22 cellular contexts compared by ENCODE assay signal in genomic region chr10:1119027-1119426, GRCh38.
DNase-seq lines count a peak whose midpoint lies in the region; ATAC-seq and TF ChIP-seq lines count a peak whose summit lies in the region.
"Had no signal": no experiment of that assay in that cellular context is flagged by ENCODE, and none has a peak within 500 bp of the region (broad histone marks: within the 10 kb centered on the region; RNA-seq: fewer than 3 reads in every experiment).

No MANE protein-coding gene starts in this region.

- POLR2A ChIA-PET in CD4-positive, alpha-beta T cell (lab: Charles Lee) = no interaction called here
- POLR2A ChIA-PET in RWPE1 (lab: Yijun Ruan, JAX; ENCODE audit: low non-redundant PET) = no interaction called here

- H3K27ac ChIP-seq in CD4-positive, alpha-beta T cell (ENCODE audit: low read depth, low read length) = no peak overlapping the region
- H3K27ac ChIP-seq in mesodermal cell (ENCODE audit: low read depth, low read length, severe bottlenecking) (peak overlapping the region; percentile 23), RWPE1 (no peak overlapping the region)
- H3K27ac ChIP-seq: right lobe of liver had no signal

- TF ChIP-seq CTCF in CD4-positive, alpha-beta T cell (IDR thresholded peaks at IDR 0.05) = no peak
- TF ChIP-seq CTCF in RWPE1 (conservative IDR thresholded peaks at IDR 0.05; ENCODE audit: low read depth) = no peak

- peak overlapping the region; percentile 55 for H3K27ac Mint-ChIP-seq in activated T-cell treated with anti-CD3 and anti-CD28 coated beads, Interleukin-2, amount 50 U/mL, for 24 hours
- H3K27ac Mint-ChIP-seq in CD4-positive, alpha-beta T cell = peak overlapping the region; percentile 77
- peak overlapping the region; percentile 3 for H3K27ac Mint-ChIP-seq in activated T-helper 1 cell treated with anti-CD3 and anti-CD28 coated beads, Interleukin-12 subunit alpha, Interleukin-12 subunit beta, Interleukin-2, Interleukin-4 antibody, amounts not matched to agents 30 ng/mL and 10 ng/mL and 1 ng/mL, durations not matched to agents 14 hours and 24 hours and 36 hours
- H3K27ac Mint-ChIP-seq in activated T-helper 2 cell treated with anti-CD3 and anti-CD28 coated beads, Interferon-gamma antibody, Interleukin-2, Interleukin-4, amounts not matched to agents 10 μg/mL and 5 μg/mL and 100 μg/mL, durations not matched to agents 14 hours and 24 hours and 36 hours = no peak overlapping the region
- H3K27ac Mint-ChIP-seq: GM23338; IgD-negative memory B cell; memory B cell; T-helper 2 cell treated with Interferon-gamma antibody and Interleukin-4, amounts not matched to agents 5 μg/mL and 100 μg/mL, for 36 hours; type B pancreatic cell; WTC11 had no signal

- peaks cover 79% of the 10 kb centered on the region for H3K36me3 ChIP-seq in mesodermal cell (ENCODE audit: control insufficient read depth, insufficient read depth, low read length)

- CTCF ChIA-PET in CD4-positive, alpha-beta T cell (lab: Charles Lee) = no interaction called here
- CTCF ChIA-PET in RWPE1 (lab: Yijun Ruan, JAX) = no interaction called here

- H3K9me3 Mint-ChIP-seq in activated T-cell treated with anti-CD3 and anti-CD28 coated beads, Interleukin-2, amount 50 U/mL, for 24 hours = no peaks in the 10 kb centered on the region
- no peaks in the 10 kb centered on the region for H3K9me3 Mint-ChIP-seq in CD4-positive, alpha-beta T cell
- no peaks in the 10 kb centered on the region for H3K9me3 Mint-ChIP-seq in activated T-helper 1 cell treated with anti-CD3 and anti-CD28 coated beads, Interleukin-12 subunit alpha, Interleukin-12 subunit beta, Interleukin-2, Interleukin-4 antibody, amounts not matched to agents 30 ng/mL and 10 ng/mL and 1 ng/mL, durations not matched to agents 14 hours and 24 hours and 36 hours
- no peaks in the 10 kb centered on the region for H3K9me3 Mint-ChIP-seq in activated T-helper 2 cell treated with anti-CD3 and anti-CD28 coated beads, Interferon-gamma antibody, Interleukin-2, Interleukin-4, amounts not matched to agents 10 μg/mL and 5 μg/mL and 100 μg/mL, durations not matched to agents 14 hours and 24 hours and 36 hours
- H3K9me3 Mint-ChIP-seq: GM23338; IgD-negative memory B cell; memory B cell; T-helper 2 cell treated with Interferon-gamma antibody and Interleukin-4, amounts not matched to agents 5 μg/mL and 100 μg/mL, for 36 hours; type B pancreatic cell; WTC11 had no signal

- peaks cover 92% of the 10 kb centered on the region for H3K36me3 Mint-ChIP-seq in activated T-cell treated with anti-CD3 and anti-CD28 coated beads, Interleukin-2, amount 50 U/mL, for 24 hours (ENCODE audit: low read depth)
- peaks cover 94% of the 10 kb centered on the region for H3K36me3 Mint-ChIP-seq in CD4-positive, alpha-beta T cell (ENCODE audit: low read depth)
- peaks cover 59% of the 10 kb centered on the region for H3K36me3 Mint-ChIP-seq in activated T-helper 1 cell treated with anti-CD3 and anti-CD28 coated beads, Interleukin-12 subunit alpha, Interleukin-12 subunit beta, Interleukin-2, Interleukin-4 antibody, amounts not matched to agents 30 ng/mL and 10 ng/mL and 1 ng/mL, durations not matched to agents 14 hours and 24 hours and 36 hours (ENCODE audit: low read depth)
- H3K36me3 Mint-ChIP-seq in activated T-helper 2 cell treated with anti-CD3 and anti-CD28 coated beads, Interferon-gamma antibody, Interleukin-2, Interleukin-4, amounts not matched to agents 10 μg/mL and 5 μg/mL and 100 μg/mL, durations not matched to agents 14 hours and 24 hours and 36 hours (ENCODE audit: low read depth) = peaks cover 75% of the 10 kb centered on the region

- H3K4me3 ChIP-seq in mesodermal cell (ENCODE audit: extremely low read depth, insufficient read depth, low read length, poor library complexity, severe bottlenecking) = no peak overlapping the region
- H3K4me3 ChIP-seq: GM23338, MG63, right lobe of liver had no signal

- no peaks in the 10 kb centered on the region for H3K27me3 ChIP-seq in CD4-positive, alpha-beta T cell (ENCODE audit: control insufficient read depth, insufficient read depth, low read length)
- H3K27me3 ChIP-seq: MG63, right lobe of liver had no signal

- no peaks in the 10 kb centered on the region for H3K4me1 ChIP-seq in mesodermal cell (ENCODE audit: control insufficient read depth, insufficient read depth, low read length, poor library complexity, severe bottlenecking)
- H3K4me1 ChIP-seq: right lobe of liver had no signal

- DNase-seq in activated T-cell treated with anti-CD3 and anti-CD28 coated beads, Interleukin-2, amount 50 U/mL, for 24 hours = no peak
- DNase-seq in activated T-cell treated with anti-CD3 and anti-CD28 coated beads for 4 hours = no peak
- no peak for DNase-seq in CD4-positive, alpha-beta T cell
- DNase-seq in activated T-helper 1 cell treated with anti-CD3 and anti-CD28 coated beads, Interleukin-12 subunit alpha, Interleukin-12 subunit beta, Interleukin-2, Interleukin-4 antibody, amounts not matched to agents 30 ng/mL and 10 ng/mL and 1 ng/mL, durations not matched to agents 14 hours and 24 hours and 36 hours (ENCODE audit: low spot score) = no peak
- DNase-seq in RWPE1 (ENCODE audit: low spot score) = no peak
- no peak for DNase-seq in activated T-helper 2 cell treated with anti-CD3 and anti-CD28 coated beads, Interferon-gamma antibody, Interleukin-2, Interleukin-4, amounts not matched to agents 10 μg/mL and 5 μg/mL and 100 μg/mL, durations not matched to agents 14 hours and 24 hours and 36 hours (ENCODE audit: low spot score)
- no peak for DNase-seq in SIG-M5 treated with dmso at 0.1 percent for 504 hours (lab: John Stamatoyannopoulos, UW; ENCODE audit: unreplicated experiment)
- DNase-seq: activated CD4-positive, alpha-beta T cell treated with anti-CD3 and anti-CD28 coated beads, Interleukin-2, amount 50 U/mL, for 48 hours; cortex of kidney; DMS 273 treated with DMSO at 0.1 percent for 48 hours; MG63; NCI-H1417 treated with DMSO at 0.1 percent for 48 hours; NCI-H524 had no signal

- H3K9me3 ChIP-seq in CD4-positive, alpha-beta T cell (ENCODE audit: control insufficient read depth, low read length) = no peaks in the 10 kb centered on the region
- H3K9me3 ChIP-seq in mesodermal cell (ENCODE audit: control insufficient read depth, low read length) = no peaks in the 10 kb centered on the region
- H3K9me3 ChIP-seq: MG63, right lobe of liver had no signal

- intact Hi-C loops in CD4-positive, alpha-beta T cell (cut with DNase I, micrococcal nuclease) = loop anchor here in 1 of 2 experiments (10.0 kb wide), 1 partner anchor 266 kb away; no protein-coding TSS in a partner anchor
- intact Hi-C loops in activated T-helper 1 cell treated with anti-CD3 and anti-CD28 coated beads, Interleukin-12 subunit alpha, Interleukin-12 subunit beta, Interleukin-2, Interleukin-4 antibody, amounts not matched to agents 30 ng/mL and 10 ng/mL and 1 ng/mL, durations not matched to agents 14 hours and 24 hours and 36 hours (cut with micrococcal nuclease) = loop anchor here (10.0 kb wide), 2 partner anchors 616 to 816 kb away; partner anchors contain the start of gene ADARB2
- intact Hi-C loops in activated T-helper 2 cell treated with anti-CD3 and anti-CD28 coated beads, Interferon-gamma antibody, Interleukin-2, Interleukin-4, amounts not matched to agents 10 μg/mL and 5 μg/mL and 100 μg/mL, durations not matched to agents 14 hours and 24 hours and 36 hours (cut with micrococcal nuclease) = no loop called here

- H3K27me3 Mint-ChIP-seq in activated T-cell treated with anti-CD3 and anti-CD28 coated beads, Interleukin-2, amount 50 U/mL, for 24 hours = no peaks in the 10 kb centered on the region
- no peaks in the 10 kb centered on the region for H3K27me3 Mint-ChIP-seq in CD4-positive, alpha-beta T cell
- H3K27me3 Mint-ChIP-seq in activated T-helper 1 cell treated with anti-CD3 and anti-CD28 coated beads, Interleukin-12 subunit alpha, Interleukin-12 subunit beta, Interleukin-2, Interleukin-4 antibody, amounts not matched to agents 30 ng/mL and 10 ng/mL and 1 ng/mL, durations not matched to agents 14 hours and 24 hours and 36 hours (ENCODE audit: insufficient read depth) = no peaks in the 10 kb centered on the region
- H3K27me3 Mint-ChIP-seq in activated T-helper 2 cell treated with anti-CD3 and anti-CD28 coated beads, Interferon-gamma antibody, Interleukin-2, Interleukin-4, amounts not matched to agents 10 μg/mL and 5 μg/mL and 100 μg/mL, durations not matched to agents 14 hours and 24 hours and 36 hours (ENCODE audit: low read depth) = no peaks in the 10 kb centered on the region
- H3K27me3 Mint-ChIP-seq: IgD-negative memory B cell, memory B cell, type B pancreatic cell had no signal

- peaks cover 52% of the 10 kb centered on the region for H3K4me1 Mint-ChIP-seq in activated T-cell treated with anti-CD3 and anti-CD28 coated beads, Interleukin-2, amount 50 U/mL, for 24 hours (ENCODE audit: low read depth)
- H3K4me1 Mint-ChIP-seq in CD4-positive, alpha-beta T cell (ENCODE audit: low read depth) = peaks cover 55% of the 10 kb centered on the region
- H3K4me1 Mint-ChIP-seq in activated T-helper 1 cell treated with anti-CD3 and anti-CD28 coated beads, Interleukin-12 subunit alpha, Interleukin-12 subunit beta, Interleukin-2, Interleukin-4 antibody, amounts not matched to agents 30 ng/mL and 10 ng/mL and 1 ng/mL, durations not matched to agents 14 hours and 24 hours and 36 hours (ENCODE audit: low read depth) = peaks cover 25% of the 10 kb centered on the region
- H3K4me1 Mint-ChIP-seq in activated T-helper 2 cell treated with anti-CD3 and anti-CD28 coated beads, Interferon-gamma antibody, Interleukin-2, Interleukin-4, amounts not matched to agents 10 μg/mL and 5 μg/mL and 100 μg/mL, durations not matched to agents 14 hours and 24 hours and 36 hours (ENCODE audit: low read depth) = peaks cover 16% of the 10 kb centered on the region

- no peak for ATAC-seq in CD4-positive, alpha-beta T cell (ENCODE audit: poor library complexity)
- ATAC-seq: GM23338, Panc1, right lobe of liver, WTC11 had no signal

- WGBS in mesodermal cell (ENCODE audit: insufficient coverage in 2 of 2), 2 experiments = 92 to 93% methylated on average over 7 to 8 of the region's 8 CpGs

- no peak overlapping the region for H3K4me3 Mint-ChIP-seq in activated T-cell treated with anti-CD3 and anti-CD28 coated beads, Interleukin-2, amount 50 U/mL, for 24 hours
- H3K4me3 Mint-ChIP-seq in CD4-positive, alpha-beta T cell = no peak overlapping the region
- H3K4me3 Mint-ChIP-seq in activated T-helper 1 cell treated with anti-CD3 and anti-CD28 coated beads, Interleukin-12 subunit alpha, Interleukin-12 subunit beta, Interleukin-2, Interleukin-4 antibody, amounts not matched to agents 30 ng/mL and 10 ng/mL and 1 ng/mL, durations not matched to agents 14 hours and 24 hours and 36 hours = no peak overlapping the region
- H3K4me3 Mint-ChIP-seq in activated T-helper 2 cell treated with anti-CD3 and anti-CD28 coated beads, Interferon-gamma antibody, Interleukin-2, Interleukin-4, amounts not matched to agents 10 μg/mL and 5 μg/mL and 100 μg/mL, durations not matched to agents 14 hours and 24 hours and 36 hours (ENCODE audit: low read depth) = no peak overlapping the region
- H3K4me3 Mint-ChIP-seq: GM23338; IgD-negative memory B cell; memory B cell; T-helper 2 cell treated with Interferon-gamma antibody and Interleukin-4, amounts not matched to agents 5 μg/mL and 100 μg/mL, for 36 hours; type B pancreatic cell; WTC11 had no signal
